ENCODE assay signal across 8 cellular contexts in genomic region chr5:169416583-169417196, GRCh38.
DNase-seq lines count a peak whose midpoint lies in the region; ATAC-seq and TF ChIP-seq lines count a peak whose summit lies in the region.

No MANE protein-coding gene starts in this region.

- peaks cover 3% of the 10 kb centered on the region for H3K27me3 Mint-ChIP-seq in CD8-positive, alpha-beta T cell (ENCODE audit: low read depth)

- no peaks in the 10 kb centered on the region for H3K9me3 Mint-ChIP-seq in CD8-positive, alpha-beta T cell

- ATAC-seq in GM19452 (IDR thresholded peaks at IDR 0.05; ENCODE audit: unreplicated experiment) (peak; percentile 93), HG03432 (IDR thresholded peaks at IDR 0.05; ENCODE audit: unreplicated experiment) (peak; percentile 97)
- no peak for ATAC-seq in CD8-positive, alpha-beta T cell

- CTCF ChIA-PET in CD8-positive, alpha-beta T cell (lab: Charles Lee): no interaction called here

- no peak overlapping the region for H3K27ac Mint-ChIP-seq in CD8-positive, alpha-beta T cell

- no peak overlapping the region for H3K4me3 Mint-ChIP-seq in CD8-positive, alpha-beta T cell

- peak overlapping the region in 1 of 2 donors; percentile 61 for H3K27ac ChIP-seq in coronary artery
- no peak overlapping the region for H3K27ac ChIP-seq in CD8-positive, alpha-beta T cell (ENCODE audit: low read depth, low read length)
- no peak overlapping the region for H3K27ac ChIP-seq in substantia nigra (ENCODE audit: low read depth, low read length, poor library complexity, severe bottlenecking)

- no peaks in the 10 kb centered on the region for H3K4me1 ChIP-seq in CD8-positive, alpha-beta T cell (ENCODE audit: insufficient read depth, low read length)

- H3K27me3 ChIP-seq in CD8-positive, alpha-beta T cell (ENCODE audit: insufficient read depth, low read length): no peaks in the 10 kb centered on the region

- H3K36me3 Mint-ChIP-seq in CD8-positive, alpha-beta T cell: no peaks in the 10 kb centered on the region

- no peaks in the 10 kb centered on the region for H3K9me3 ChIP-seq in CD8-positive, alpha-beta T cell (ENCODE audit: low read length)

- peak overlapping the region; percentile 11 for H3K4me3 ChIP-seq in coronary artery
- H3K4me3 ChIP-seq in CD8-positive, alpha-beta T cell (ENCODE audit: low read depth, low read length): no peak overlapping the region

- POLR2A ChIA-PET in CD8-positive, alpha-beta T cell (lab: Charles Lee): no interaction called here

- H3K36me3 ChIP-seq in CD8-positive, alpha-beta T cell (ENCODE audit: insufficient read depth, low read length): no peaks in the 10 kb centered on the region

- TF ChIP-seq CTCF in coronary artery (IDR thresholded peaks at IDR 0.05): no peak
- no peak for TF ChIP-seq CTCF in CD8-positive, alpha-beta T cell (IDR thresholded peaks at IDR 0.05)

- H3K4me1 Mint-ChIP-seq in CD8-positive, alpha-beta T cell (ENCODE audit: low read depth): no peaks in the 10 kb centered on the region

- DNase-seq in A172 (ENCODE audit: low spot score): peak; percentile 34
- DNase-seq in coronary artery (ENCODE audit: low spot score): peak; percentile 82
- DNase-seq in smooth muscle cell of the brain vasculature (ENCODE audit: low read depth, low spot score): peak; percentile 41
- no peak for DNase-seq in stimulated activated CD4-positive, alpha-beta T cell treated with anti-CD3 and anti-CD28 coated beads, Interleukin-1b, Interleukin-23, amount 100 ng/mL, for 48 hours
- DNase-seq in CD8-positive, alpha-beta T cell: no peak
- DNase-seq in substantia nigra (lab: John Stamatoyannopoulos, UW): no peak

- intact Hi-C loops in CD8-positive, alpha-beta T cell (cut with DNase I, micrococcal nuclease): no loop called here

Comparison
In these comparisons a context has a peak if more than half of its experiments do, and no peak if none do; other contexts are left out.
1. DNase-seq: peak in A172 (single experiment), coronary artery (single experiment) and smooth muscle cell of the brain vasculature (single experiment); none in stimulated activated CD4-positive, alpha-beta T cell treated with anti-CD3 and anti-CD28 coated beads, Interleukin-1b, Interleukin-23, amount 100 ng/mL, for 48 hours (single experiment), CD8-positive, alpha-beta T cell (0 of 7) and substantia nigra (0 of 49).